ENCODE assay signal across 1 cellular context in the genomic region with DNA sequence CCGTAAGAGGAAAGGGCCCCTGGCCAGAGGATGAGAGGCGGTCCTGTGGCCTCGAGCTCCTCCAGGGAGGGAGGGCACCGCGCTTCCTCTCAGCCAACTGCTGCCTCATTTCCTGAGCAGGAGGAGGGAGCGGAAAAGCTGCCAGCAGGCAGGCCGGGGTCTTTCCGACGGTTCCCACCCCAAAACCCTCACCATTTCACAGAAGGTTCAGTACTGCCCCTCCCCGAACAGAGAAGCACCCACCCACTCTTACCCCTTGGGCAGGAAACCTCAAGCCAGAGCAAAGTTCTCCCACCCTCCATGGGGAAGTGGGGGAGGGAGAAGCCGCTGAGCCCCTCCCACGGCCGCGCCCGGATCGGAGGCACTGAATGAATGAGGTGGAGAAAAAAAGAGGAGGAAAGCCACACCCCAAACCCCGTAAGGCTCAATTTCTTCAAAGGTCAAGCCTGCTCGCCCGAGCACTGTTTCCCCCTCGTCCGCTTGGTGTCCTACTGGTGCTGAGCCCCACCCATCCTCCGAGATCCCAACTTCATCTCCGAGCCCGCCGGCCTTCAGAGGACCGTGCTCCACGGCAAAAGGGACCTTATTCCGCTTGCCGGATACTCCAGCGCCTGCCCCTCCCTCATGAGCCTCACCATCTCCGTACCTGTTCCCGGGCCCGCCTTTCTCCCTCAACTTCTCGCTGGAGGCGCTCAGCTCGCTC.
TF ChIP-seq lines count a peak whose summit lies in the region.

No MANE protein-coding gene starts in this region.

TF ChIP-seq in IMR-90, 13 proteins besides CTCF, POLR2A, EP300 and RAD21:
- TF ChIP-seq CHD1 (IDR thresholded peaks at IDR 0.05; ENCODE audit: low read depth, low read length) = no peak
- peak; percentile 19; the same call in 1 of the 2 replicates for TF ChIP-seq MXI1 (IDR thresholded peaks at IDR 0.05; ENCODE audit: borderline replicate concordance, low read depth, low read length)
- no peak; the same call in 1 of the 2 replicates for TF ChIP-seq MAZ (IDR thresholded peaks at IDR 0.05; ENCODE audit: borderline replicate concordance, low read depth, low read length)
